ENCODE assay signal across 35 cellular contexts in genomic region chr6:83948851-83949250, GRCh38.
"Had no signal": no experiment of that assay in that cellular context is flagged by ENCODE, and none has a peak within 500 bp of the region (broad histone marks: within the 10 kb centered on the region; RNA-seq: fewer than 3 reads in every experiment).

No MANE protein-coding gene starts in this region.

- H3K9me3 ChIP-seq: adrenal gland, Peyer's patch had no signal

- H3K27ac Mint-ChIP-seq: activated CD4-positive, alpha-beta memory T cell treated with anti-CD3 and anti-CD28 coated beads, Interleukin-2, amount 10 ng/mL, durations not matched to agents 7 days and 5 days; activated CD8-positive, alpha-beta memory T cell treated with anti-CD3 and anti-CD28 coated beads, Interleukin-2, amount 10 ng/mL, durations not matched to agents 7 days and 5 days; activated naive CD4-positive, alpha-beta T cell treated with anti-CD3 and anti-CD28 coated beads for 36 hours; activated naive CD4-positive, alpha-beta T cell treated with anti-CD3 and anti-CD28 coated beads, Interleukin-2, amount 50 U/mL, for 72 hours; IgD-negative memory B cell had no signal

- H3K27ac ChIP-seq: adrenal gland, brain microvascular endothelial cell, Peyer's patch, WERI-Rb-1 had no signal

- DNase-seq: activated CD4-positive, alpha-beta memory T cell treated with anti-CD3 and anti-CD28 coated beads, Interleukin-2, amount 10 ng/mL, durations not matched to agents 7 days and 5 days; activated CD4-positive, alpha-beta T cell treated with anti-CD3 and anti-CD28 coated beads for 1 hour; activated CD4-positive, alpha-beta T cell treated with anti-CD3 and anti-CD28 coated beads for 48 hours; activated CD4-positive, CD25-positive, alpha-beta regulatory T cell; activated CD8-positive, alpha-beta memory T cell treated with anti-CD3 and anti-CD28 coated beads for 24 hours; activated CD8-positive, alpha-beta memory T cell treated with anti-CD3 and anti-CD28 coated beads, Interleukin-2, amount 10 ng/mL, durations not matched to agents 7 days and 5 days; activated CD8-positive, alpha-beta memory T cell treated with anti-CD3 and anti-CD28 coated beads, Interleukin-2, amount 50 U/mL, for 48 hours; activated gamma-delta T cell treated with Interleukin-2 at 50 U/mL for 16 hours; activated naive CD4-positive, alpha-beta T cell treated with anti-CD3 and anti-CD28 coated beads for 36 hours; adrenal gland; brain microvascular endothelial cell; central memory CD4-positive, alpha-beta T cell; Kasumi-1; KG1; MM.1S; NCI-H1092 treated with DMSO at 0.1 percent for 48 hours; NCI-H1417; NCI-H187 treated with DMSO at 0.1 percent for 48 hours; NCI-H2081; NCI-H345; NCI-H526; NCI-H748 treated with DMSO at 0.1 percent for 48 hours; NK-92 treated with Interleukin-12 subunit alpha and Interleukin-12 subunit beta, amount 100 ng/mL, for 24 hours; PC-3; Peyer's patch; RPMI8226; SIG-M5; SW 1271; T-helper 1 cell; T-helper 2 cell; T-helper 9 cell; WERI-Rb-1 had no signal

- H3K36me3 ChIP-seq: adrenal gland, brain microvascular endothelial cell, Peyer's patch, WERI-Rb-1 had no signal

- H3K4me3 ChIP-seq: adrenal gland, Peyer's patch had no signal

- H3K27me3 ChIP-seq: adrenal gland, brain microvascular endothelial cell, Peyer's patch had no signal

- H3K4me1 ChIP-seq: Peyer's patch had no signal

- ATAC-seq: activated CD8-positive, alpha-beta memory T cell treated with anti-CD3 and anti-CD28 coated beads, Interleukin-2, amount 10 ng/mL, durations not matched to agents 7 days and 5 days; activated naive CD4-positive, alpha-beta T cell treated with anti-CD3 and anti-CD28 coated beads, Interleukin-2, amount 50 U/mL, for 72 hours; PC-3; SK-N-SH treated with all-trans-retinoic acid at 6 μM for 48 hours had no signal

- H3K4me3 Mint-ChIP-seq: activated CD4-positive, alpha-beta memory T cell treated with anti-CD3 and anti-CD28 coated beads, Interleukin-2, amount 10 ng/mL, durations not matched to agents 7 days and 5 days; activated CD8-positive, alpha-beta memory T cell treated with anti-CD3 and anti-CD28 coated beads, Interleukin-2, amount 10 ng/mL, durations not matched to agents 7 days and 5 days; activated naive CD4-positive, alpha-beta T cell treated with anti-CD3 and anti-CD28 coated beads for 36 hours; IgD-negative memory B cell had no signal

- H3K27me3 Mint-ChIP-seq: activated CD4-positive, alpha-beta memory T cell treated with anti-CD3 and anti-CD28 coated beads, Interleukin-2, amount 10 ng/mL, durations not matched to agents 7 days and 5 days; activated CD8-positive, alpha-beta memory T cell treated with anti-CD3 and anti-CD28 coated beads, Interleukin-2, amount 10 ng/mL, durations not matched to agents 7 days and 5 days; IgD-negative memory B cell had no signal
